Comparison of ENCODE assay signal across 8 cellular contexts in genomic region chr1:226061793-226062557, GRCh38. TPM values are rescaled to one million over a fixed set of nuclear protein-coding genes. Genes with fewer than 3 reads are reported as not detected.
DNase-seq lines count a peak whose midpoint lies in the region; ATAC-seq, FAIRE-seq and TF ChIP-seq lines count a peak whose summit lies in the region.

No MANE protein-coding gene starts in this region.

- peaks cover 14 to 53% (median 15%) of the 10 kb centered on the region in 3 donors for H3K36me3 Mint-ChIP-seq in CD8-positive, alpha-beta memory T cell

- H3K27me3 Mint-ChIP-seq in CD8-positive, alpha-beta memory T cell: no peaks in the 10 kb centered on the region

- peak overlapping the region; percentile 66 to 87 for H3K9ac ChIP-seq in stomach smooth muscle (ENCODE audit: low read length in 2 of 2)

- H3K9me3 ChIP-seq in CD8-positive, alpha-beta memory T cell (ENCODE audit: low read length): no peaks in the 10 kb centered on the region
- no peaks in the 10 kb centered on the region for H3K9me3 ChIP-seq in stomach smooth muscle (ENCODE audit: control insufficient read depth in 2 of 2, low read length in 2 of 2)

- no peak for TF ChIP-seq CTCF in epithelial cell of proximal tubule (conservative IDR thresholded peaks at IDR 0.05; ENCODE audit: low read depth, low read length)

- CTCF ChIA-PET in CD8-positive, alpha-beta memory T cell (lab: Charles Lee): interaction anchor here (0.6 to 3.0 kb wide), 13 partner anchors 15 to 587 kb away, joined by 3 to 33 read pairs (median 3); partner anchors contain the start of genes PARP1 and SDE2

- no peaks in the 10 kb centered on the region for H3K27me3 ChIP-seq in CD8-positive, alpha-beta memory T cell (ENCODE audit: insufficient read depth, low read length, poor library complexity, severe bottlenecking)
- H3K27me3 ChIP-seq in stomach smooth muscle (ENCODE audit: control insufficient read depth in 1 of 2, insufficient read depth in 2 of 2, low read length in 2 of 2): no peaks in the 10 kb centered on the region

- peaks cover 41% of the 10 kb centered on the region for H3K4me1 ChIP-seq in CD8-positive, alpha-beta memory T cell (ENCODE audit: insufficient read depth, low read length)
- peaks cover 23% of the 10 kb centered on the region for H3K4me1 ChIP-seq in stomach smooth muscle (ENCODE audit: control insufficient read depth, insufficient read depth, low read length)

- peak overlapping the region; percentile 66 for H3K27ac ChIP-seq in CD8-positive, alpha-beta memory T cell (ENCODE audit: low read depth, low read length)
- peak overlapping the region; percentile 94 for H3K27ac ChIP-seq in stomach smooth muscle (ENCODE audit: low read length)

- H3K9me3 Mint-ChIP-seq in CD8-positive, alpha-beta memory T cell: no peaks in the 10 kb centered on the region

- DNase-seq in CD8-positive, alpha-beta memory T cell: peak in 1 of 5 donors; percentile 60
- DNase-seq in GM19239 (ENCODE audit: insufficient read length, low spot score) (peak; percentile 30), NCI-H345 treated with DMSO at 0.1 percent for 48 hours (lab: John Stamatoyannopoulos, UW; ENCODE audit: unreplicated experiment) (peak; percentile 21), epithelial cell of proximal tubule (ENCODE audit: low read depth) (no peak), middle frontal gyrus (ENCODE audit: extremely low spot score, low spot score) (peak; percentile 52)
- peak; percentile 50 for DNase-seq in activated CD8-positive, alpha-beta memory T cell treated with anti-CD3 and anti-CD28 coated beads, Interleukin-2, amount 50 U/mL, for 4 hours

- peak overlapping the region; percentile 86 to 100 (median 96) for H3K27ac Mint-ChIP-seq in CD8-positive, alpha-beta memory T cell

- peak; percentile 18 for FAIRE-seq in GM19239 (lab: Jason Lieb, UNC)

- peak; percentile 56 for ATAC-seq in HG03280 (IDR thresholded peaks at IDR 0.05; ENCODE audit: unreplicated experiment)

- H3K4me1 Mint-ChIP-seq in CD8-positive, alpha-beta memory T cell: peaks cover 42 to 56% (median 43%) of the 10 kb centered on the region in 3 donors

- H3K4me3 ChIP-seq in CD8-positive, alpha-beta memory T cell (ENCODE audit: low read length): peak overlapping the region; percentile 42
- H3K4me3 ChIP-seq in epithelial cell of proximal tubule (ENCODE audit: low read depth, low read length) (peak overlapping the region; percentile 64), stomach smooth muscle (ENCODE audit: low read length in 2 of 2) (peak overlapping the region; percentile 82 to 88)

- H3K4me3 Mint-ChIP-seq in CD8-positive, alpha-beta memory T cell: peak overlapping the region; percentile 99 to 100 (median 100)

- H3K36me3 ChIP-seq in CD8-positive, alpha-beta memory T cell (ENCODE audit: insufficient read depth, low read length): peaks cover 20% of the 10 kb centered on the region
- peaks cover 2 to 8% of the 10 kb centered on the region in 2 donors for H3K36me3 ChIP-seq in stomach smooth muscle (ENCODE audit: control insufficient read depth in 2 of 2, insufficient read depth in 2 of 2, low read length in 2 of 2)

- POLR2A ChIA-PET in CD8-positive, alpha-beta memory T cell (lab: Charles Lee): interaction anchor here (0.5 to 4.7 kb wide), 26 partner anchors 10 to 682 kb away, joined by 3 to 171 read pairs (median 4); partner anchors contain the start of genes LBR, PARP1, SDE2 and SRP9

RNA-seq across cellular contexts. Expression of gene H3-3A, which starts 0.5 kb away (rescaled TPM):
- total RNA-seq in CD8-positive, alpha-beta memory T cell: 100 to 1,000 TPM; 356 to 372 TPM
- polyA plus RNA-seq in CD8-positive, alpha-beta memory T cell: 803 TPM
- total RNA-seq in epithelial cell of proximal tubule: 464 and 548 TPM in 2 replicates
